ENCODE assay signal across 21 cellular contexts in genomic region chr5:525164-525761, GRCh38. TPM values are rescaled to one million over a fixed set of nuclear protein-coding genes. Genes with fewer than 3 reads are reported as not detected.
DNase-seq lines count a peak whose midpoint lies in the region; ATAC-seq and TF ChIP-seq lines count a peak whose summit lies in the region.
"Had no signal": no experiment of that assay in that cellular context is flagged by ENCODE, and none has a peak within 500 bp of the region (broad histone marks: within the 10 kb centered on the region; RNA-seq: fewer than 3 reads in every experiment).

No MANE protein-coding gene starts in this region.

- H3K9me3 ChIP-seq in Caco-2: no peaks in the 10 kb centered on the region
- H3K9me3 ChIP-seq: mucosa of descending colon, thyroid gland had no signal

- no peak for TF ChIP-seq CTCF in Caco-2 (IDR thresholded peaks at IDR 0.05; ENCODE audit: insufficient read depth in 1 of 2, low read depth in 1 of 2, low read length in 1 of 2, severe bottlenecking in 1 of 2, unreplicated experiment in 1 of 2)
- no peak for TF ChIP-seq CTCF in nephron (IDR thresholded peaks at IDR 0.05; ENCODE audit: unreplicated experiment in 3 of 3)

- H3K4me3 Mint-ChIP-seq in Caco-2 (ENCODE audit: unreplicated experiment) (peak overlapping the region; percentile 58), nephron (peak overlapping the region; percentile 74 to 79 (median 79))
- peak overlapping the region; percentile 35 for H3K4me3 Mint-ChIP-seq in activated naive CD8-positive, alpha-beta T cell treated with anti-CD3 and anti-CD28 coated beads, Interleukin-2, amount 10 ng/mL, durations not matched to agents 7 days and 5 days

- H3K36me3 Mint-ChIP-seq in Caco-2 (ENCODE audit: insufficient read depth, unreplicated experiment) (no peaks in the 10 kb centered on the region), nephron (ENCODE audit: low read depth) (no peaks in the 10 kb centered on the region)
- no peaks in the 10 kb centered on the region for H3K36me3 Mint-ChIP-seq in activated naive CD8-positive, alpha-beta T cell treated with anti-CD3 and anti-CD28 coated beads, Interleukin-2, amount 10 ng/mL, durations not matched to agents 7 days and 5 days

- no peak overlapping the region for H3K4me3 ChIP-seq in Caco-2 (ENCODE audit: low read depth, low read length)
- H3K4me3 ChIP-seq: mucosa of descending colon, thyroid gland had no signal

- ATAC-seq in activated naive CD8-positive, alpha-beta T cell treated with anti-CD3 and anti-CD28 coated beads, Interleukin-2, amount 10 ng/mL, durations not matched to agents 7 days and 5 days (ENCODE audit: low read depth): no peak
- no peak for ATAC-seq in HG03442 (IDR thresholded peaks at IDR 0.05; ENCODE audit: unreplicated experiment)
- ATAC-seq: mucosa of descending colon had no signal

- intact Hi-C loops in Caco-2 (cut with micrococcal nuclease; ENCODE audit: unreplicated experiment): no loop called here

- peaks cover 17% of the 10 kb centered on the region for H3K4me1 ChIP-seq in Caco-2
- H3K4me1 ChIP-seq: parathyroid adenoma had no signal

- H3K4me1 Mint-ChIP-seq in Caco-2 (ENCODE audit: low read depth, unreplicated experiment) (no peaks in the 10 kb centered on the region), nephron (peaks cover 20% of the 10 kb centered on the region)
- peaks cover 32% of the 10 kb centered on the region for H3K4me1 Mint-ChIP-seq in activated naive CD8-positive, alpha-beta T cell treated with anti-CD3 and anti-CD28 coated beads, Interleukin-2, amount 10 ng/mL, durations not matched to agents 7 days and 5 days

- H3K27me3 ChIP-seq in Caco-2 (replicated peaks; ENCODE audit: control insufficient read depth, insufficient read depth, low read length): no peaks in the 10 kb centered on the region; the same call in 1 of the 2 replicates

- POLR2A ChIA-PET in Caco-2 (lab: Charles Lee): no interaction called here
- POLR2A ChIA-PET in activated naive CD8-positive, alpha-beta T cell treated with anti-CD3 and anti-CD28 coated beads, Interleukin-2, amount 10 ng/mL, durations not matched to agents 7 days and 5 days (lab: Charles Lee): no interaction called here

- no peaks in the 10 kb centered on the region for H3K36me3 ChIP-seq in Caco-2 (ENCODE audit: control insufficient read depth, insufficient read depth, low read length)
- H3K36me3 ChIP-seq: thyroid gland had no signal

- H3K27ac Mint-ChIP-seq in Caco-2 (ENCODE audit: unreplicated experiment): no peak overlapping the region
- H3K27ac Mint-ChIP-seq in activated naive CD8-positive, alpha-beta T cell treated with anti-CD3 and anti-CD28 coated beads, Interleukin-2, amount 10 ng/mL, durations not matched to agents 7 days and 5 days: no peak overlapping the region
- H3K27ac Mint-ChIP-seq in nephron: no peak overlapping the region

- DNase-seq in NCI-H748 (lab: John Stamatoyannopoulos, UW; ENCODE audit: unreplicated experiment) (peak; percentile 33), NCI-H748 treated with DMSO at 0.1 percent for 48 hours (lab: John Stamatoyannopoulos, UW) (no peak), Caco-2 (no peak), NCI-H128 (lab: John Stamatoyannopoulos, UW; ENCODE audit: unreplicated experiment) (no peak)
- DNase-seq in activated naive CD8-positive, alpha-beta T cell treated with anti-CD3 and anti-CD28 coated beads, Interleukin-2, amount 10 ng/mL, durations not matched to agents 7 days and 5 days: no peak
- no peak for DNase-seq in effector CD8-positive, alpha-beta T cell (lab: John Stamatoyannopoulos, UW)
- DNase-seq: 8988T; activated CD4-positive, alpha-beta T cell treated with anti-CD3 and anti-CD28 coated beads, Interleukin-2, amount 50 U/mL, for 48 hours; C1 segment of cervical spinal cord; DMS79; foreskin fibroblast; KBM-7; MV-4-11; NCI-H2081 treated with DMSO at 0.1 percent for 48 hours; NCI-H526 treated with DMSO at 0.1 percent for 48 hours; small intestine; thyroid gland had no signal

- H3K9me3 Mint-ChIP-seq in Caco-2 (ENCODE audit: unreplicated experiment) (no peaks in the 10 kb centered on the region), nephron (peaks cover 3% of the 10 kb centered on the region)
- no peaks in the 10 kb centered on the region for H3K9me3 Mint-ChIP-seq in activated naive CD8-positive, alpha-beta T cell treated with anti-CD3 and anti-CD28 coated beads, Interleukin-2, amount 10 ng/mL, durations not matched to agents 7 days and 5 days

- peaks cover 23% of the 10 kb centered on the region for H3K27me3 Mint-ChIP-seq in Caco-2 (ENCODE audit: insufficient read depth, unreplicated experiment)
- peaks cover 60% of the 10 kb centered on the region for H3K27me3 Mint-ChIP-seq in activated naive CD8-positive, alpha-beta T cell treated with anti-CD3 and anti-CD28 coated beads, Interleukin-2, amount 10 ng/mL, durations not matched to agents 7 days and 5 days
- peaks cover 83% of the 10 kb centered on the region for H3K27me3 Mint-ChIP-seq in nephron (ENCODE audit: low read depth)

- CTCF ChIA-PET in Caco-2 (lab: Charles Lee): interaction anchor here (1.0 kb wide), 1 partner anchor 79 kb away, joined by 5 read pairs; no protein-coding TSS in a partner anchor

- no TSS peak for BruUV-seq in Caco-2 (replicated peaks; lab: Mats Ljungman, UMichigan)

RNA-seq across cellular contexts. Expression of gene SLC9A3, which starts 1.0 kb away (rescaled TPM):
- total RNA-seq in Caco-2 (2022): 3.4 and 3.7 TPM in 2 replicates
- 1 to 10 TPM; 2.0 to 2.3 TPM for total RNA-seq in activated naive CD8-positive, alpha-beta T cell treated with anti-CD3 and anti-CD28 coated beads, Interleukin-2, amount 10 ng/mL, durations not matched to agents 7 days and 5 days
